Comparison of ENCODE assay signal across 8 cellular contexts in genomic region chr1:154936416-154937050, GRCh38. TPM values are rescaled to one million over a fixed set of nuclear protein-coding genes. Genes with fewer than 3 reads are reported as not detected.
DNase-seq lines count a peak whose midpoint lies in the region; ATAC-seq lines count a peak whose summit lies in the region.

Gene PMVK (minus strand): TSS chr1:154936719. CDS start chr1:154936685, 34 bp downstream.

- peak within 1 kb of the TSS; percentile 99 for H4K91ac ChIP-seq in mesenchymal stem cell (ENCODE audit: low read length)

- WGBS in mesenchymal stem cell: 0% methylated on average over 43 of the region's 50 CpGs

- H3K27me3 Mint-ChIP-seq in effector memory CD8-positive, alpha-beta T cell: no peaks in the 10 kb centered on the region

- H3K14ac ChIP-seq in mesenchymal stem cell (ENCODE audit: low read length in 2 of 2): peak within 1 kb of the TSS in 1 of 2 experiments; percentile 96

- peak within 1 kb of the TSS; percentile 97 for H2BK5ac ChIP-seq in mesenchymal stem cell (ENCODE audit: low read depth, low read length, poor library complexity, severe bottlenecking)

- peak within 1 kb of the TSS; percentile 99 for H3K27ac ChIP-seq in mesenchymal stem cell (ENCODE audit: low read length, poor library complexity, severe bottlenecking)

- peak within 1 kb of the TSS in 1 of 2 experiments; percentile 84 for H3K23ac ChIP-seq in mesenchymal stem cell (ENCODE audit: low read length in 2 of 2)

- no peaks in the 10 kb centered on the region for H3K9me3 Mint-ChIP-seq in effector memory CD8-positive, alpha-beta T cell

- H3K9me3 ChIP-seq in mesenchymal stem cell (ENCODE audit: control insufficient read depth, low read length): no peaks in the 10 kb centered on the region

- peak within 1 kb of the TSS; percentile 57 for H2AK5ac ChIP-seq in mesenchymal stem cell (ENCODE audit: low read length, severe bottlenecking)

- peak within 1 kb of the TSS; percentile 98 for H4K8ac ChIP-seq in mesenchymal stem cell (ENCODE audit: low read length)

- peak within 1 kb of the TSS; percentile 95 for H2AFZ ChIP-seq in mesenchymal stem cell (ENCODE audit: low read depth, low read length)

- H3K4me2 ChIP-seq in mesenchymal stem cell (ENCODE audit: low read length, poor library complexity, severe bottlenecking): peak within 1 kb of the TSS; percentile 87

- peak within 1 kb of the TSS; percentile 98 for H2BK12ac ChIP-seq in mesenchymal stem cell (ENCODE audit: low read length in 2 of 2)

- peak within 1 kb of the TSS; percentile 100 for H3K9ac ChIP-seq in mesenchymal stem cell (ENCODE audit: low read length)

- H3K18ac ChIP-seq in mesenchymal stem cell (ENCODE audit: low read depth in 1 of 2, low read length in 2 of 2): peak within 1 kb of the TSS; percentile 98 to 99

- H3K4me3 Mint-ChIP-seq in effector memory CD8-positive, alpha-beta T cell: peak within 1 kb of the TSS; percentile 91 to 94

- peak within 1 kb of the TSS; percentile 90 for H2BK15ac ChIP-seq in mesenchymal stem cell (ENCODE audit: low read depth, poor library complexity, severe bottlenecking)

- H3K36me3 Mint-ChIP-seq in effector memory CD8-positive, alpha-beta T cell (ENCODE audit: insufficient read depth): peaks cover 44% of the 10 kb centered on the region

- peak; percentile 97 for DNase-seq in COLO668 (lab: John Stamatoyannopoulos, UW; ENCODE audit: unreplicated experiment)
- peak; percentile 97 for DNase-seq in HT-29 (ENCODE audit: low spot score)
- peak; percentile 93 for DNase-seq in NK-92 treated with Interleukin-12 subunit alpha and Interleukin-12 subunit beta, amount 100 ng/mL, for 24 hours (lab: John Stamatoyannopoulos, UW)
- DNase-seq in activated CD8-positive, alpha-beta memory T cell treated with anti-CD3 and anti-CD28 coated beads for 4 hours (ENCODE audit: low read depth in 2 of 2): peak; percentile 90 to 93
- peak; percentile 93 to 96 (median 94) for DNase-seq in effector memory CD8-positive, alpha-beta T cell
- DNase-seq in mesenchymal stem cell: peak; percentile 98
- DNase-seq in stimulated activated CD8-positive, alpha-beta memory T cell treated with anti-CD3 and anti-CD28 coated beads, Interleukin-12 subunit alpha, Interleukin-12 subunit beta, amount 100 ng/mL, for 4 hours (ENCODE audit: low read depth): peak; percentile 89

- H3K4ac ChIP-seq in mesenchymal stem cell (ENCODE audit: low read depth in 1 of 2, low read length in 2 of 2): peak within 1 kb of the TSS; percentile 89 to 96

- H3K27ac Mint-ChIP-seq in effector memory CD8-positive, alpha-beta T cell: peak within 1 kb of the TSS; percentile 99 to 100

- H2BK120ac ChIP-seq in mesenchymal stem cell (ENCODE audit: low read depth, low read length): peak within 1 kb of the TSS; percentile 98

- ATAC-seq in GM19468 (IDR thresholded peaks at IDR 0.05; ENCODE audit: extremely low read depth, unreplicated experiment): peak; percentile 43
- ATAC-seq in effector memory CD8-positive, alpha-beta T cell (replicated peaks): peak; percentile 79

- peaks cover 15% of the 10 kb centered on the region for H3K4me1 ChIP-seq in mesenchymal stem cell (ENCODE audit: control insufficient read depth, insufficient read depth, low read depth, low read length)

- peaks cover 44 to 45% of the 10 kb centered on the region in 2 donors for H3K4me1 Mint-ChIP-seq in effector memory CD8-positive, alpha-beta T cell (ENCODE audit: low read depth in 2 of 2)

- H3K36me3 ChIP-seq in mesenchymal stem cell (ENCODE audit: control insufficient read depth in 1 of 2, insufficient read depth in 2 of 2, low read depth in 1 of 2, low read length in 2 of 2): peaks cover 4 to 8% of the 10 kb centered on the region in 2 experiments

- peak within 1 kb of the TSS; percentile 81 to 100 for H3K4me3 ChIP-seq in mesenchymal stem cell (ENCODE audit: insufficient read depth in 1 of 2, low read depth in 1 of 2, low read length in 2 of 2)

- H3K79me1 ChIP-seq in mesenchymal stem cell (replicated peaks; ENCODE audit: low read length, poor library complexity, severe bottlenecking): peaks cover 18% of the 10 kb centered on the region

- no peaks in the 10 kb centered on the region for H3K27me3 ChIP-seq in mesenchymal stem cell (ENCODE audit: control insufficient read depth in 1 of 2, insufficient read depth in 1 of 2, low read length in 2 of 2)

RNA-seq across cellular contexts. Expression of gene PMVK, which starts in this region (rescaled TPM):
- total RNA-seq in HT-29 (2014; rRNA removed; shearing (Covaris generic)): 15.7 and 18.9 TPM in 2 replicates
- polyA plus RNA-seq in mesenchymal stem cell (2013, experiment 1 of 2): 21.3 TPM
- polyA plus RNA-seq in mesenchymal stem cell (2013, experiment 2 of 2): 21.1 TPM

Comparison
In these comparisons a context has a peak if more than half of its experiments do, and no peak if none do; other contexts are left out.
1. Peak in every context shown above with its lines: DNase-seq, ATAC-seq, H3K4me3 ChIP-seq and H3K27ac ChIP-seq.